7 cellular contexts compared by ENCODE assay signal in genomic region chr12:10562306-10562933, GRCh38. TPM values are rescaled to one million over a fixed set of nuclear protein-coding genes. Genes with fewer than 3 reads are reported as not detected.
A peak's percentile ranks its signal among the peaks of the same experiment; 100 is the strongest.
DNase-seq lines count a peak whose midpoint lies in the region; ATAC-seq and TF ChIP-seq lines count a peak whose summit lies in the region.

No MANE protein-coding gene starts in this region.

- H3K27me3 Mint-ChIP-seq in endodermal cell (ENCODE audit: insufficient read depth): no peaks in the 10 kb centered on the region
- peaks cover 9% of the 10 kb centered on the region for H3K27me3 Mint-ChIP-seq in nephron progenitor cell (ENCODE audit: low read depth, poor library complexity)

- H3K27ac ChIP-seq in PC-3 (ENCODE audit: low read length) (peak overlapping the region; percentile 84), endodermal cell (ENCODE audit: low read depth, low read length) (no peak overlapping the region)

- H3K4me3 Mint-ChIP-seq in endodermal cell: no peak overlapping the region
- H3K4me3 Mint-ChIP-seq in nephron progenitor cell: no peak overlapping the region

- H3K27me3 ChIP-seq in PC-3 (ENCODE audit: low read length) (no peaks in the 10 kb centered on the region), endodermal cell (ENCODE audit: control insufficient read depth, insufficient read depth, low read length, poor library complexity, severe bottlenecking) (no peaks in the 10 kb centered on the region)

- H3K36me3 Mint-ChIP-seq in endodermal cell (ENCODE audit: low read depth) (no peaks in the 10 kb centered on the region), nephron progenitor cell (ENCODE audit: low read depth) (no peaks in the 10 kb centered on the region)

- no peak overlapping the region for H2AFZ ChIP-seq in PC-3 (ENCODE audit: low read length)

- H3K9me3 Mint-ChIP-seq in endodermal cell (peaks cover 3% of the 10 kb centered on the region), nephron progenitor cell (no peaks in the 10 kb centered on the region)

- H3K4me3 ChIP-seq in PC-3 (ENCODE audit: low read length): no peak overlapping the region
- H3K4me3 ChIP-seq in endodermal cell (ENCODE audit: low read length): no peak overlapping the region

- peaks cover 15% of the 10 kb centered on the region for H3K4me1 ChIP-seq in PC-3 (ENCODE audit: insufficient read depth, low read length)
- H3K4me1 ChIP-seq in endodermal cell (ENCODE audit: control insufficient read depth, insufficient read depth, low read length): no peaks in the 10 kb centered on the region

- peaks cover 11% of the 10 kb centered on the region for H3K4me1 Mint-ChIP-seq in endodermal cell
- no peaks in the 10 kb centered on the region for H3K4me1 Mint-ChIP-seq in nephron progenitor cell

- TF ChIP-seq CTCF in PC-3 (conservative IDR thresholded peaks at IDR 0.05; ENCODE audit: low read depth, low read length) (peak; percentile 77), endodermal cell (conservative IDR thresholded peaks at IDR 0.05) (peak; percentile 99), nephron progenitor cell (IDR thresholded peaks at IDR 0.05) (peak; percentile 68)

- CTCF ChIA-PET in PC-3 (lab: Charles Lee): interaction anchor here (0.7 to 1.8 kb wide), 3 partner anchors 179 to 326 kb away, joined by 3 to 10 read pairs (median 3); no protein-coding TSS in a partner anchor

- H3K9me2 ChIP-seq in PC-3 (replicated peaks; ENCODE audit: low read length): no peaks in the 10 kb centered on the region

- H3K79me2 ChIP-seq in PC-3 (ENCODE audit: low read length): no peaks in the 10 kb centered on the region

- H3K4me2 ChIP-seq in PC-3 (ENCODE audit: low read length): peak overlapping the region; percentile 60

- no TSS peak for BruUV-seq in PC-3 (replicated peaks; lab: Mats Ljungman, UMichigan)

- H3F3A ChIP-seq in PC-3 (ENCODE audit: low read length, unreplicated experiment): peaks cover 3% of the 10 kb centered on the region

- H3K9ac ChIP-seq in PC-3 (ENCODE audit: low read length) (no peak overlapping the region), endodermal cell (ENCODE audit: extremely low read depth, low read length, poor library complexity, severe bottlenecking) (no peak overlapping the region)

- peak; percentile 88 for ATAC-seq in PC-3
- ATAC-seq in GM21515 (IDR thresholded peaks at IDR 0.05; ENCODE audit: unreplicated experiment): no peak

- H3K36me3 ChIP-seq in PC-3 (ENCODE audit: low read depth, low read length) (no peaks in the 10 kb centered on the region), endodermal cell (ENCODE audit: control insufficient read depth, insufficient read depth, low read length) (no peaks in the 10 kb centered on the region)

- intact Hi-C loops in PC-3 (cut with micrococcal nuclease): loop anchor here (1.0 to 2.0 kb wide), 5 partner anchors 62 to 327 kb away; partner anchors contain the start of gene STYK1

- DNase-seq in DMS53 (lab: John Stamatoyannopoulos, UW): peak; percentile 78
- peak; percentile 35 for DNase-seq in HCEC 1CT
- peak; percentile 87 for DNase-seq in PC-3
- DNase-seq in endodermal cell: no peak
- no peak for DNase-seq in nephron progenitor cell
- no peak for DNase-seq in stimulated activated CD4-positive, alpha-beta T cell treated with anti-CD3 and anti-CD28 coated beads, Interleukin-4, amount 100 ng/mL, for 4 hours

- H3K27ac Mint-ChIP-seq in endodermal cell (no peak overlapping the region), nephron progenitor cell (no peak overlapping the region)

- 0% methylated on average over 1 of the region's 1 CpG; no CpG with 5 or more reads in 1 of the 2 experiments for WGBS in endodermal cell (ENCODE audit: insufficient coverage in 1 of 2, insufficient read length in 1 of 2), 2 experiments

- H3K9me3 ChIP-seq in PC-3 (ENCODE audit: low read length): no peaks in the 10 kb centered on the region
- H3K9me3 ChIP-seq in endodermal cell (ENCODE audit: control insufficient read depth, low read length): peaks cover 3% of the 10 kb centered on the region

- POLR2A ChIA-PET in PC-3 (lab: Charles Lee; ENCODE audit: unreplicated experiment): no interaction called here

- H4K20me1 ChIP-seq in PC-3 (ENCODE audit: low read length): no peaks in the 10 kb centered on the region

RNA-seq across cellular contexts. Expression of gene MAGOHB, which starts 51.0 kb away (rescaled TPM):
- total RNA-seq in PC-3 (2014; rRNA removed): 25.6 and 36.8 TPM in 2 replicates
- 10 to 100 TPM; 53.8 to 75.8 TPM for total RNA-seq in endodermal cell
- 43.3 TPM for polyA plus RNA-seq in endodermal cell (2013, experiment 1 of 2)
- polyA plus RNA-seq in endodermal cell (2013, experiment 2 of 2): 40.3 TPM

RNA-seq across cellular contexts. Expression of gene EIF2S3B, which starts 56.7 kb away (rescaled TPM):
- total RNA-seq in PC-3 (2014; rRNA removed) (0.63 and 0.95 TPM in 2 replicates), endodermal cell (1 to 10 TPM; 2.1 to 5.9 TPM)
- 0.64 TPM for polyA plus RNA-seq in endodermal cell (2013, experiment 1 of 2)
- 0.79 TPM for polyA plus RNA-seq in endodermal cell (2013, experiment 2 of 2)

Comparison
In these comparisons a context has a peak if more than half of its experiments do, and no peak if none do; other contexts are left out.
1. DNase-seq: peak in DMS53 (single experiment), HCEC 1CT (single experiment) and PC-3 (single experiment); none in endodermal cell (single experiment), nephron progenitor cell (single experiment) and stimulated activated CD4-positive, alpha-beta T cell treated with anti-CD3 and anti-CD28 coated beads, Interleukin-4, amount 100 ng/mL, for 4 hours (0 of 2).
2. Peak in every context shown above with its lines, with median percentiles within 50 percentile points of each other: CTCF ChIP-seq.